17 cellular contexts compared by ENCODE assay signal in the genomic region with DNA sequence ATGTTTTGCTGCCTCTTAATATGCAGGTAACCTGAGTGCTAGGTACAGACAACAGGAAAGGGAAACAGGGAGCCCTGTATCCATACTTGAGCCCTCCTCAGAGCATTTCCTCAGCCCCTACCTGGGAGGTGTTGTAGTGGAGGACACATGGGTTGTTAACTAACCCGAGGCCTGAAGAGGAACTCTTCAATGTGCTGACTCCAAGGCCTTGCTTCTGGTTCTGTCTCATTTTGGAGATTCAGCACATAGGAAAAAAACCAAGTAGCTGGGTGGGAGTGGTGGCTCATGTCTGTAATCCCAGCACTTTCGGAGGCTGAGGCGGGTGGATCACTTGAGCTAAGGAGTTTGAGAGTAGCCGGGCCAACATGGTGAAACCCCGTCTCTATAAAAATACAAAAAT. TPM values are rescaled to one million over a fixed set of nuclear protein-coding genes. Genes with fewer than 3 reads are reported as not detected.
DNase-seq lines count a peak whose midpoint lies in the region; ATAC-seq and TF ChIP-seq lines count a peak whose summit lies in the region.
"Had no signal": no experiment of that assay in that cellular context is flagged by ENCODE, and none has a peak within 500 bp of the region (broad histone marks: within the 10 kb centered on the region; RNA-seq: fewer than 3 reads in every experiment).

No MANE protein-coding gene starts in this region.

- peak; percentile 40 for ATAC-seq in Right ventricle myocardium superior (ENCODE audit: poor library complexity)
- ATAC-seq in RWPE2 (ENCODE audit: low read depth) = no peak
- peak; percentile 49 for ATAC-seq in left ventricle myocardium superior
- no peak for ATAC-seq in HG03135 (IDR thresholded peaks at IDR 0.05; ENCODE audit: unreplicated experiment)
- ATAC-seq: Panc1 had no signal

- no peak for DNase-seq in Right ventricle myocardium superior
- no peak for DNase-seq in right atrium auricular region (ENCODE audit: low spot score)
- peak; percentile 2 for DNase-seq in RWPE2 (ENCODE audit: low spot score)
- no peak for DNase-seq in left ventricle myocardium superior
- peak; percentile 47 for DNase-seq in pons (ENCODE audit: low spot score)
- no peak for DNase-seq in HCEC 1CT
- no peak for DNase-seq in NCI-H2029 (lab: John Stamatoyannopoulos, UW)
- DNase-seq: DMS79, H7, HFFc6, KBM-7, NCI-H1092, NCI-H1436, NCI-H187 treated with DMSO at 0.1 percent for 48 hours, NCI-H774 had no signal

- H3K9me3 ChIP-seq in right atrium auricular region (no peaks in the 10 kb centered on the region), RWPE2 (ENCODE audit: severe bottlenecking) (no peaks in the 10 kb centered on the region)

- intact Hi-C loops in Right ventricle myocardium superior (cut with DNase I) = no loop called here
- intact Hi-C loops in left ventricle myocardium superior (cut with micrococcal nuclease) = no loop called here

- no peaks in the 10 kb centered on the region for H3K36me3 ChIP-seq in right atrium auricular region
- no peaks in the 10 kb centered on the region for H3K36me3 ChIP-seq in RWPE2 (ENCODE audit: low read depth)

- H3K27ac ChIP-seq in right atrium auricular region = no peak overlapping the region
- H3K27ac ChIP-seq in RWPE2 (ENCODE audit: poor library complexity, severe bottlenecking) = no peak overlapping the region

- no peaks in the 10 kb centered on the region for H3K27me3 ChIP-seq in right atrium auricular region
- H3K27me3 ChIP-seq in RWPE2 (ENCODE audit: insufficient read depth, poor library complexity, severe bottlenecking) = no peaks in the 10 kb centered on the region

- H3K4me3 ChIP-seq in right atrium auricular region = no peak overlapping the region
- no peak overlapping the region for H3K4me3 ChIP-seq in RWPE2 (ENCODE audit: severe bottlenecking)

- TF ChIP-seq CTCF in right atrium auricular region (IDR thresholded peaks at IDR 0.05) (no peak), RWPE2 (IDR thresholded peaks at IDR 0.05; ENCODE audit: poor library complexity, severe bottlenecking) (no peak)

- H3K4me1 ChIP-seq in right atrium auricular region (no peaks in the 10 kb centered on the region), RWPE2 (ENCODE audit: insufficient read depth, poor library complexity, severe bottlenecking) (peaks cover 8% of the 10 kb centered on the region)

RNA-seq across cellular contexts. Expression of a gene that starts 24.8 kb away (rescaled TPM):
- total RNA-seq in Right ventricle myocardium superior (11.8 TPM), right atrium auricular region (1 to 10 TPM; 5.4 to 9.3 TPM), left ventricle myocardium superior (11.1 TPM)

RNA-seq across cellular contexts. Expression of a gene that starts 31.1 kb away (rescaled TPM):
- 31.7 TPM for total RNA-seq in Right ventricle myocardium superior
- total RNA-seq in right atrium auricular region = 10 to 100 TPM; 18.3 to 22.1 TPM
- 37.9 TPM for total RNA-seq in left ventricle myocardium superior

Comparison
In these comparisons a context has a peak if more than half of its experiments do, and no peak if none do; other contexts are left out.
1. ATAC-seq: peak in Right ventricle myocardium superior (single experiment) and left ventricle myocardium superior (single experiment); none in RWPE2 (single experiment) and HG03135 (single experiment).
2. DNase-seq: peak in RWPE2 (single experiment) and pons (single experiment); none in Right ventricle myocardium superior (single experiment), right atrium auricular region (single experiment), left ventricle myocardium superior (single experiment), HCEC 1CT (single experiment) and NCI-H2029 (single experiment).